ENCODE assay signal across 8 cellular contexts in genomic region chr1:227437495-227438008, GRCh38.
DNase-seq lines count a peak whose midpoint lies in the region; ATAC-seq, FAIRE-seq and TF ChIP-seq lines count a peak whose summit lies in the region.

No MANE protein-coding gene starts in this region.

- ATAC-seq in GM18868 (IDR thresholded peaks at IDR 0.05; ENCODE audit: unreplicated experiment) (no peak), GM19467 (IDR thresholded peaks at IDR 0.05; ENCODE audit: unreplicated experiment) (no peak)

- peaks cover 12% of the 10 kb centered on the region for H3K27me3 ChIP-seq in keratinocyte (ENCODE audit: control insufficient read depth, extremely low read depth, insufficient read depth, low read length)
- peaks cover 0 to 5% (median 0%) of the 10 kb centered on the region in 5 donors for H3K27me3 ChIP-seq in subcutaneous abdominal adipose tissue (ENCODE audit: control insufficient read depth in 5 of 5, insufficient read depth in 4 of 5, low read length in 5 of 5)

- DNase-seq in GM13977 (ENCODE audit: low spot score) (peak; percentile 38), NCI-H2107 (lab: John Stamatoyannopoulos, UW) (peak; percentile 58), astrocyte of the hippocampus (ENCODE audit: low read depth, low spot score) (peak; percentile 69), keratinocyte (ENCODE audit: low read depth, low spot score) (no peak), CD1c-positive myeloid dendritic cell (ENCODE audit: extremely low spot score) (no peak)

- peak overlapping the region in 1 of 3 experiments; percentile 36 for H3K4me3 ChIP-seq in keratinocyte (ENCODE audit: control insufficient read depth in 2 of 3, extremely low read depth in 1 of 3, insufficient read depth in 2 of 3, low read depth in 1 of 3, low read length in 3 of 3)
- H3K4me3 ChIP-seq in subcutaneous abdominal adipose tissue (ENCODE audit: low read depth in 1 of 5, low read length in 5 of 5), result peak overlapping the region; percentile 49 to 71 (median 63)

- H3K9me3 ChIP-seq in keratinocyte (ENCODE audit: control insufficient read depth, low read depth, low read length), result no peaks in the 10 kb centered on the region
- H3K9me3 ChIP-seq in subcutaneous abdominal adipose tissue (ENCODE audit: control insufficient read depth in 5 of 5, low read length in 5 of 5), result no peaks in the 10 kb centered on the region

- no peaks in the 10 kb centered on the region for H3K36me3 ChIP-seq in keratinocyte (ENCODE audit: control insufficient read depth in 2 of 2, extremely low read depth in 1 of 2, insufficient read depth in 2 of 2, low read length in 2 of 2)
- H3K36me3 ChIP-seq in subcutaneous abdominal adipose tissue (ENCODE audit: control insufficient read depth in 5 of 5, insufficient read depth in 5 of 5, low read length in 5 of 5), result no peaks in the 10 kb centered on the region

- H4K20me1 ChIP-seq in keratinocyte (ENCODE audit: control insufficient read depth, extremely low read depth, insufficient read depth, low read length), result no peaks in the 10 kb centered on the region

- H3K9ac ChIP-seq in keratinocyte (ENCODE audit: control insufficient read depth, extremely low read depth, insufficient read depth, low read length) (no peak overlapping the region), subcutaneous abdominal adipose tissue (ENCODE audit: low read length in 5 of 5) (peak overlapping the region in 4 of 5 donors; percentile 17 to 63 (median 45))

- dilution Hi-C loops in keratinocyte (cut with MboI; ENCODE audit: extremely low pct_ligation_motif_present, low sequenced_read_pairs), result no loop called here

- H2AFZ ChIP-seq in keratinocyte (ENCODE audit: control insufficient read depth, low read length), result peak overlapping the region; percentile 59

- in situ Hi-C loops in GM13977 (cut with MboI; ENCODE audit: low pct_unique_long_range_greater_than_20kb, low sequenced_read_pairs, unreplicated experiment), result no loop called here

- H3K9me1 ChIP-seq in keratinocyte (ENCODE audit: control insufficient read depth, extremely low read depth, insufficient read depth, low read length), result no peaks in the 10 kb centered on the region

- TF ChIP-seq CTCF in GM13977 (IDR thresholded peaks at IDR 0.05; ENCODE audit: extremely low read depth, insufficient read depth, missing control alignments) (no peak), keratinocyte (optimal IDR thresholded peaks at IDR 0.05 in 1 of 3, IDR thresholded peaks at IDR 0.05 in 1 of 3, conservative IDR thresholded peaks at IDR 0.05 in 1 of 3; ENCODE audit: extremely low read depth in 1 of 3, insufficient read depth in 2 of 3, low read length in 3 of 3) (peak in 1 of 3 experiments; percentile 51)

- H3K4me2 ChIP-seq in keratinocyte (ENCODE audit: control insufficient read depth, extremely low read depth, insufficient read depth, low read depth, low read length), result peak overlapping the region; percentile 83

- no peaks in the 10 kb centered on the region for H3K79me2 ChIP-seq in keratinocyte (ENCODE audit: control insufficient read depth, insufficient read depth, low read length)

- H3K27ac ChIP-seq in keratinocyte (ENCODE audit: control insufficient read depth, insufficient read depth, low read length) (no peak overlapping the region), subcutaneous abdominal adipose tissue (ENCODE audit: low read depth, low read length) (no peak overlapping the region)

- no peak for FAIRE-seq in keratinocyte (lab: Jason Lieb, UNC)

- no peaks in the 10 kb centered on the region for H3K4me1 ChIP-seq in keratinocyte (ENCODE audit: control insufficient read depth, extremely low read depth, insufficient read depth, low read length)
- peaks cover 0 to 33% (median 9%) of the 10 kb centered on the region in 5 donors for H3K4me1 ChIP-seq in subcutaneous abdominal adipose tissue (ENCODE audit: control insufficient read depth in 5 of 5, insufficient read depth in 5 of 5, low read length in 5 of 5)

Comparison
In these comparisons a context has a peak if more than half of its experiments do, and no peak if none do; other contexts are left out.
1. DNase-seq: peak in GM13977 (single experiment), NCI-H2107 (single experiment) and astrocyte of the hippocampus (single experiment); none in keratinocyte (single experiment) and CD1c-positive myeloid dendritic cell (single experiment).